Comparison of ENCODE assay signal across 1 cellular context in genomic region chr2:241863021-241863954, GRCh38.
TF ChIP-seq lines count a peak whose summit lies in the region.

No MANE protein-coding gene starts in this region.

TF ChIP-seq in GM12878, 131 proteins besides CTCF, POLR2A, EP300 and RAD21 (continued from another document):
- TF ChIP-seq, protein P1, sequence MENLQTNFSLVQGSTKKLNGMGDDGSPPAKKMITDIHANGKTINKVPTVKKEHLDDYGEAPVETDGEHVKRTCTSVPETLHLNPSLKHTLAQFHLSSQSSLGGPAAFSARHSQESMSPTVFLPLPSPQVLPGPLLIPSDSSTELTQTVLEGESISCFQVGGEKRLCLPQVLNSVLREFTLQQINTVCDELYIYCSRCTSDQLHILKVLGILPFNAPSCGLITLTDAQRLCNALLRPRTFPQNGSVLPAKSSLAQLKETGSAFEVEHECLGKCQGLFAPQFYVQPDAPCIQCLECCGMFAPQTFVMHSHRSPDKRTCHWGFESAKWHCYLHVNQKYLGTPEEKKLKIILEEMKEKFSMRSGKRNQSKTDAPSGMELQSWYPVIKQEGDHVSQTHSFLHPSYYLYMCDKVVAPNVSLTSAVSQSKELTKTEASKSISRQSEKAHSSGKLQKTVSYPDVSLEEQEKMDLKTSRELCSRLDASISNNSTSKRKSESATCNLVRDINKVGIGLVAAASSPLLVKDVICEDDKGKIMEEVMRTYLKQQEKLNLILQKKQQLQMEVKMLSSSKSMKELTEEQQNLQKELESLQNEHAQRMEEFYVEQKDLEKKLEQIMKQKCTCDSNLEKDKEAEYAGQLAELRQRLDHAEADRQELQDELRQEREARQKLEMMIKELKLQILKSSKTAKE (IDR thresholded peaks at IDR 0.05; ENCODE audit: low read depth, poor library complexity, severe bottlenecking), result no peak
- TF ChIP-seq SUZ12 (IDR thresholded peaks at IDR 0.05; ENCODE audit: unreplicated experiment), result no peak
- TF ChIP-seq POLR2AphosphoS5 (IDR thresholded peaks at IDR 0.05; ENCODE audit: low read length), result no peak
